ENCODE assay signal across 9 cellular contexts in genomic region chr19:39995794-39996193, GRCh38. TPM values are rescaled to one million over a fixed set of nuclear protein-coding genes. Genes with fewer than 3 reads are reported as not detected.
DNase-seq lines count a peak whose midpoint lies in the region; ATAC-seq and TF ChIP-seq lines count a peak whose summit lies in the region.
"Had no signal": no experiment of that assay in that cellular context is flagged by ENCODE, and none has a peak within 500 bp of the region (broad histone marks: within the 10 kb centered on the region; RNA-seq: fewer than 3 reads in every experiment).

No MANE protein-coding gene starts in this region.

- no peaks in the 10 kb centered on the region for H3K9me3 ChIP-seq in WERI-Rb-1 (ENCODE audit: severe bottlenecking)
- H3K9me3 ChIP-seq: prostate gland had no signal

- peaks cover 52% of the 10 kb centered on the region for H3K4me1 Mint-ChIP-seq in activated T-cell treated with anti-CD3 and anti-CD28 coated beads, Interleukin-2, amount 50 U/mL, for 4 hours (ENCODE audit: low read depth)
- H3K4me1 Mint-ChIP-seq in glutamatergic neuron (ENCODE audit: low read depth, unreplicated experiment): peaks cover 9% of the 10 kb centered on the region
- peaks cover 33% of the 10 kb centered on the region for H3K4me1 Mint-ChIP-seq in stimulated activated memory B cell treated with anti-CD40 and anti-IgM and Interleukin-4, amounts not matched to agents 10 μg/mL and 1 μg/mL and 100 μg/mL, for 72 hours

- peak overlapping the region; percentile 93 for H3K4me3 Mint-ChIP-seq in activated T-cell treated with anti-CD3 and anti-CD28 coated beads, Interleukin-2, amount 50 U/mL, for 4 hours
- H3K4me3 Mint-ChIP-seq in glutamatergic neuron (ENCODE audit: unreplicated experiment): peak overlapping the region; percentile 86
- peak overlapping the region; percentile 41 for H3K4me3 Mint-ChIP-seq in stimulated activated memory B cell treated with anti-CD40 and anti-IgM and Interleukin-4, amounts not matched to agents 10 μg/mL and 1 μg/mL and 100 μg/mL, for 72 hours

- H3K9me3 Mint-ChIP-seq in activated T-cell treated with anti-CD3 and anti-CD28 coated beads, Interleukin-2, amount 50 U/mL, for 4 hours: peaks cover 4% of the 10 kb centered on the region
- peaks cover 9% of the 10 kb centered on the region for H3K9me3 Mint-ChIP-seq in glutamatergic neuron (ENCODE audit: unreplicated experiment)
- H3K9me3 Mint-ChIP-seq in stimulated activated memory B cell treated with anti-CD40 and anti-IgM and Interleukin-4, amounts not matched to agents 10 μg/mL and 1 μg/mL and 100 μg/mL, for 72 hours: peaks cover 3% of the 10 kb centered on the region

- peak overlapping the region; percentile 88 for H3K4me3 ChIP-seq in WERI-Rb-1 (ENCODE audit: low read depth, low read length)

- DNase-seq in activated T-cell treated with anti-CD3 and anti-CD28 coated beads, Interleukin-2, amount 50 U/mL, for 4 hours: no peak
- DNase-seq in activated T-cell treated with anti-CD3 and anti-CD28 coated beads, Interleukin-2, amount 50 U/mL, for 1 hour: no peak
- DNase-seq in WERI-Rb-1 (no peak), glutamatergic neuron (no peak)
- DNase-seq in activated CD4-positive, alpha-beta T cell treated with anti-CD3 and anti-CD28 coated beads for 48 hours: no peak

- no peaks in the 10 kb centered on the region for H3K36me3 ChIP-seq in WERI-Rb-1
- H3K36me3 ChIP-seq: prostate gland had no signal

- H3K27me3 ChIP-seq in WERI-Rb-1 (ENCODE audit: insufficient read depth, low read depth, severe bottlenecking): no peaks in the 10 kb centered on the region

- no peak for ATAC-seq in activated T-cell treated with anti-CD3 and anti-CD28 coated beads, Interleukin-2, amount 50 U/mL, for 4 hours
- ATAC-seq in stimulated activated memory B cell treated with anti-CD40 and anti-IgM and Interleukin-4, amounts not matched to agents 10 μg/mL and 1 μg/mL and 100 μg/mL, for 72 hours: no peak
- ATAC-seq in HG03175 (IDR thresholded peaks at IDR 0.05; ENCODE audit: unreplicated experiment) (no peak), HG03457 (IDR thresholded peaks at IDR 0.05; ENCODE audit: unreplicated experiment) (no peak)

- TF ChIP-seq CTCF in WERI-Rb-1 (IDR thresholded peaks at IDR 0.05; ENCODE audit: low read depth, low read length) (no peak), glutamatergic neuron (IDR thresholded peaks at IDR 0.05; ENCODE audit: partially characterized antibody, unreplicated experiment) (no peak)

- no peak overlapping the region for H3K27ac ChIP-seq in WERI-Rb-1

- H3K27ac Mint-ChIP-seq in glutamatergic neuron (ENCODE audit: unreplicated experiment): no peak overlapping the region
- peak overlapping the region; percentile 94 for H3K27ac Mint-ChIP-seq in stimulated activated memory B cell treated with anti-CD40 and anti-IgM and Interleukin-4, amounts not matched to agents 10 μg/mL and 1 μg/mL and 100 μg/mL, for 72 hours

- H3K36me3 Mint-ChIP-seq in activated T-cell treated with anti-CD3 and anti-CD28 coated beads, Interleukin-2, amount 50 U/mL, for 4 hours (ENCODE audit: insufficient read depth): peaks cover 9% of the 10 kb centered on the region
- H3K36me3 Mint-ChIP-seq in glutamatergic neuron (ENCODE audit: unreplicated experiment): peaks cover 20% of the 10 kb centered on the region
- H3K36me3 Mint-ChIP-seq in stimulated activated memory B cell treated with anti-CD40 and anti-IgM and Interleukin-4, amounts not matched to agents 10 μg/mL and 1 μg/mL and 100 μg/mL, for 72 hours: peaks cover 30% of the 10 kb centered on the region

- H3K27me3 Mint-ChIP-seq in activated T-cell treated with anti-CD3 and anti-CD28 coated beads, Interleukin-2, amount 50 U/mL, for 4 hours (ENCODE audit: low read depth): no peaks in the 10 kb centered on the region
- peaks cover 7% of the 10 kb centered on the region for H3K27me3 Mint-ChIP-seq in glutamatergic neuron (ENCODE audit: unreplicated experiment)
- no peaks in the 10 kb centered on the region for H3K27me3 Mint-ChIP-seq in stimulated activated memory B cell treated with anti-CD40 and anti-IgM and Interleukin-4, amounts not matched to agents 10 μg/mL and 1 μg/mL and 100 μg/mL, for 72 hours

RNA-seq across cellular contexts. Expression of gene ZNF546, which starts 1.1 kb away (rescaled TPM):
- total RNA-seq in activated T-cell treated with anti-CD3 and anti-CD28 coated beads, Interleukin-2, amount 50 U/mL, for 4 hours: 1 to 10 TPM; 2.2 to 2.8 (median 2.6) TPM
- 3.2 TPM for total RNA-seq in glutamatergic neuron (ENCODE audit: unreplicated experiment)

RNA-seq across cellular contexts. Expression of gene PSMC4, which starts 24.8 kb away (rescaled TPM):
- 100 to 1,000 TPM; 279 to 293 (median 280) TPM for total RNA-seq in activated T-cell treated with anti-CD3 and anti-CD28 coated beads, Interleukin-2, amount 50 U/mL, for 4 hours
- 111 TPM for total RNA-seq in glutamatergic neuron (ENCODE audit: unreplicated experiment)

Comparison
In these comparisons a context has a peak if more than half of its experiments do, and no peak if none do; other contexts are left out.
1. H3K4me3 Mint-ChIP-seq: peak in every context shown above with its lines; median percentile 93 in activated T-cell treated with anti-CD3 and anti-CD28 coated beads, Interleukin-2, amount 50 U/mL, for 4 hours; 86 in glutamatergic neuron; 41 in stimulated activated memory B cell treated with anti-CD40 and anti-IgM and Interleukin-4, amounts not matched to agents 10 μg/mL and 1 μg/mL and 100 μg/mL, for 72 hours.